In the genomic region with DNA sequence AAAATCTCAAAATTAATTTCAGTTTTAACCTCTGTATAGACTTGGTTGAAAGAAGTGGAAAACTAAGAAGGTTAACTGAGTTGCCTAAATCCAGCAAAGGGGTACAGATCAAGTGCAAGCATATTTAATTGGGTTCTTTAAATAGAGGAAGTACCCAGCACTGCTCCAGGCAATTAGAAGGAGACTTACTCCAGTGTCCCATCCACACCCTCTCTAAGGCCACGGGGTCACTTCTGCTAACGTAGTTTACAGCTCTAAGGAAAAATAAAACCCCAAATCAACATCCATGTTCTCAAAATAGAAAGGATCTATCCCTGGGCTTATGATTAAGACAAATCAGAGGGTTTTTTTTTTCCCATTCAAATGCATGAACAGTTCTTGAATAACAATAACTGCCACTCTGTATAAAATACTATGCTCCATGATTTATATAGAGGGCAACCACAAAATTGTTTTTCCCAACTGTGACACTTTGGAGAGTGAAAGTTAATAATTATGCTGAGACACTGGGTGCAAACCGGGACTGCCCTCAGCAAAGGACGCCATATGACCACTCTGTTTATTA, we compare ENCODE assay signal across 1 cellular context.
TF ChIP-seq lines count a peak whose summit lies in the region.

No MANE protein-coding gene starts in this region.

TF ChIP-seq in HepG2, 621 proteins besides CTCF, POLR2A, EP300 and RAD21 (continued from another document):
- TF ChIP-seq, protein P1, sequence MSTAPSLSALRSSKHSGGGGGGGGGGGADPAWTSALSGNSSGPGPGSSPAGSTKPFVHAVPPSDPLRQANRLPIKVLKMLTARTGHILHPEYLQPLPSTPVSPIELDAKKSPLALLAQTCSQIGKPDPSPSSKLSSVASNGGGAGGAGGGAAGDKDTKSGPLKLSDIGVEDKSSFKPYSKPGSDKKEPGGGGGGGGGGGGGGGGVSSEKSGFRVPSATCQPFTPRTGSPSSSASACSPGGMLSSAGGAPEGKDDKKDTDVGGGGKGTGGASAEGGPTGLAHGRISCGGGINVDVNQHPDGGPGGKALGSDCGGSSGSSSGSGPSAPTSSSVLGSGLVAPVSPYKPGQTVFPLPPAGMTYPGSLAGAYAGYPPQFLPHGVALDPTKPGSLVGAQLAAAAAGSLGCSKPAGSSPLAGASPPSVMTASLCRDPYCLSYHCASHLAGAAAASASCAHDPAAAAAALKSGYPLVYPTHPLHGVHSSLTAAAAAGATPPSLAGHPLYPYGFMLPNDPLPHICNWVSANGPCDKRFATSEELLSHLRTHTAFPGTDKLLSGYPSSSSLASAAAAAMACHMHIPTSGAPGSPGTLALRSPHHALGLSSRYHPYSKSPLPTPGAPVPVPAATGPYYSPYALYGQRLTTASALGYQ (CRISPR knock-in tag; IDR thresholded peaks at IDR 0.05), result no peak
